In the genomic region with DNA sequence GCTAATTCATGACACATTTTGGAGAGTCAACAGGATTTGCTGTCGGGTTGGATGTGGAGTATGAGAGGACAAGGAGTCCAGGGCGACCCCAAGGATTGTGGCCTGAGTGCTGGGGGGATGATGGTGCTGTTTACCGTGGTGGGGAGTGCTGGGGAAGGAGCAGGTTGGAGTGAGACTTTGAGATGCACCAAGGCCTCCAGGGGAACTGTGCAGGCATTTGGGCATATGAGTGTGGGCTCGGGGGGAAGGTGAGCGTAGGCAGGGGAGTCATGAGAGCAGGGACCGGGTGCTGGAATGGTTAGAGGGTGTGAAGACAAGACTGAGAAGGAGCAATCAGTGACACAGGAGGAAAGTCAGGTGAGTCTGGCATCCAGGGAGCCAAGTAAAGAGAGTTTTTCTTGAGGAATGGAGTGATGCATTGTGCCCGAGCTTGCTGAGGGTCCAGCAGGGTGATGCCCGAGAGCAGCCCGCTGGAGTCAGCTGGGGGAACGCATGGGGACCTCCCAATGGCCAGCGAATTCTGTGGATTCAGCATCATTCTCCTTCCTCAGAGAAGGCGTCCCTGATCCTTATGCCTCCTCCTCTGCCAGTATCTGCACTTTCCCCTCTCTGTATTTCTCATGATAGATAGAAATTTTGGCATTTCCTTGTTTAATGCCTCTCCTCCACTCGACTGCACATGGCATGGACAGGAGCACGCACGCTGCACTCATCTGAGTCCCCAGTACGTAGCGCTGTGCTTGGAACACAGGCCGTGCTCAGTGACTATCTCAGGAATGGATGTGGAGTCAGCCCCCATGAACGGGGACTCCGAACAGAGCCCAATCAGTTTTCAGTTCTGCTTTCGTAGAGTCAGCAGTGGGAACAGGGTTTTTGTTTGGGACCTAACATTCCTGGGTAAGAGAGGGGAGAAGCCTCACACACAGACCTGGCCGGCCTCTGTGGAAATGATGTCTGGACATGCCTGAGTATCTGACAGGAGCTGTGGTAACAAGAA, we compare ENCODE assay signal across 18 cellular contexts.
"Had no signal": no experiment of that assay in that cellular context is flagged by ENCODE, and none has a peak within 500 bp of the region (broad histone marks: within the 10 kb centered on the region; RNA-seq: fewer than 3 reads in every experiment).

No MANE protein-coding gene starts in this region.

- H3K9me3 Mint-ChIP-seq: activated naive CD8-positive, alpha-beta T cell treated with anti-CD3 and anti-CD28 coated beads for 36 hours; activated T-cell treated with anti-CD3 and anti-CD28 coated beads, Interleukin-2, amount 50 U/mL, for 4 hours; stimulated activated memory B cell treated with anti-CD40 and anti-IgM and Interleukin-4, amounts not matched to agents 10 μg/mL and 1 μg/mL and 100 μg/mL, for 72 hours had no signal

- DNase-seq: activated CD4-positive, alpha-beta T cell treated with anti-CD3 and anti-CD28 coated beads, Interleukin-2, amount 50 U/mL, for 1 hour; activated CD4-positive, CD25-positive, alpha-beta regulatory T cell; activated CD8-positive, alpha-beta memory T cell treated with anti-CD3 and anti-CD28 coated beads, Interleukin-2, amount 10 ng/mL, durations not matched to agents 7 days and 5 days; activated gamma-delta T cell; activated naive CD8-positive, alpha-beta T cell treated with anti-CD3 and anti-CD28 coated beads for 36 hours; activated T-cell treated with anti-CD3 and anti-CD28 coated beads, Interleukin-2, amount 50 U/mL, for 4 hours; anterior cingulate cortex; kidney; left ventricle myocardium superior; mesendoderm; right cardiac atrium; small intestine; T-helper 2 cell; trophoblast cell had no signal

- H3K27ac Mint-ChIP-seq: activated CD8-positive, alpha-beta memory T cell treated with anti-CD3 and anti-CD28 coated beads, Interleukin-2, amount 10 ng/mL, durations not matched to agents 7 days and 5 days; activated naive CD8-positive, alpha-beta T cell treated with anti-CD3 and anti-CD28 coated beads for 36 hours; stimulated activated memory B cell treated with anti-CD40 and anti-IgM and Interleukin-4, amounts not matched to agents 10 μg/mL and 1 μg/mL and 100 μg/mL, for 72 hours had no signal

- H3K4me3 Mint-ChIP-seq: activated CD8-positive, alpha-beta memory T cell treated with anti-CD3 and anti-CD28 coated beads, Interleukin-2, amount 10 ng/mL, durations not matched to agents 7 days and 5 days; activated naive CD8-positive, alpha-beta T cell treated with anti-CD3 and anti-CD28 coated beads for 36 hours; activated T-cell treated with anti-CD3 and anti-CD28 coated beads, Interleukin-2, amount 50 U/mL, for 4 hours; stimulated activated memory B cell treated with anti-CD40 and anti-IgM and Interleukin-4, amounts not matched to agents 10 μg/mL and 1 μg/mL and 100 μg/mL, for 72 hours had no signal

- H3K36me3 ChIP-seq: cardiac muscle cell, gastroesophageal sphincter, neutrophil had no signal

- H3K27me3 ChIP-seq: cardiac muscle cell had no signal

- H3K27ac ChIP-seq: cardiac muscle cell, gastroesophageal sphincter, neutrophil had no signal

- H3K4me3 ChIP-seq: cardiac muscle cell, gastroesophageal sphincter had no signal

- H3K4me1 ChIP-seq: gastroesophageal sphincter had no signal

- ATAC-seq: activated CD8-positive, alpha-beta memory T cell treated with anti-CD3 and anti-CD28 coated beads, Interleukin-2, amount 10 ng/mL, durations not matched to agents 7 days and 5 days; activated T-cell treated with anti-CD3 and anti-CD28 coated beads, Interleukin-2, amount 50 U/mL, for 4 hours; gastroesophageal sphincter; left ventricle myocardium superior; right cardiac atrium; stimulated activated memory B cell treated with anti-CD40 and anti-IgM and Interleukin-4, amounts not matched to agents 10 μg/mL and 1 μg/mL and 100 μg/mL, for 72 hours had no signal

- H3K9me3 ChIP-seq: gastroesophageal sphincter, neutrophil had no signal

- H3K36me3 Mint-ChIP-seq: activated CD8-positive, alpha-beta memory T cell treated with anti-CD3 and anti-CD28 coated beads, Interleukin-2, amount 10 ng/mL, durations not matched to agents 7 days and 5 days; activated naive CD8-positive, alpha-beta T cell treated with anti-CD3 and anti-CD28 coated beads for 36 hours; stimulated activated memory B cell treated with anti-CD40 and anti-IgM and Interleukin-4, amounts not matched to agents 10 μg/mL and 1 μg/mL and 100 μg/mL, for 72 hours had no signal
